ENCODE assay signal across 21 cellular contexts in the genomic region with DNA sequence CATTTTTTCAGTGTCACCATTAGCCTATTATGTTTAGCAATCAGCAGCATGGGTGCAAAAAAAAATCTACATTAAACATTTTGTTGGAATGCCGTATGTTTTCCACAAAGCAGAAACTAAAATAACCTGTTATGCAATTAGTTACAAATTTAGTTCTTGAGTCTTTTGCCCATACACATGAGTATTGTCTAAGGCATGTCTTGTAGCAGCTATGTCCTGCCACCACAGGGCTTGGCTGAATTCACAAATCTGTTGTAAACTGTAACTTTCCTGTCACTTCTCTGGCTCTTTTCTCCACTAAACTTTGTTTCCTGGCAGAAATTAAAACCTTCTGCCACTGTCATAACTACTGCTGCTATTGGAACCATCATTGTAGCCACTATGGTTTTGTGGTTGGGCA.
"Had no signal": no experiment of that assay in that cellular context is flagged by ENCODE, and none has a peak within 500 bp of the region (broad histone marks: within the 10 kb centered on the region; RNA-seq: fewer than 3 reads in every experiment).

No MANE protein-coding gene starts in this region.

- H3K9me3 ChIP-seq: MG63, Peyer's patch, SJSA1 had no signal

- H3K4me3 ChIP-seq: MG63, Peyer's patch, SJSA1 had no signal

- H3K27me3 ChIP-seq: MG63, Peyer's patch, SJSA1 had no signal

- H3K27ac ChIP-seq: Peyer's patch, RWPE1, SJSA1 had no signal

- H3K36me3 ChIP-seq: MG63, Peyer's patch, SJSA1 had no signal

- H3K4me1 ChIP-seq: Peyer's patch, SJSA1 had no signal

- ATAC-seq: activated CD8-positive, alpha-beta T cell treated with anti-CD3 and anti-CD28 coated beads, Interleukin-2, amount 10 ng/mL, durations not matched to agents 7 days and 5 days had no signal

- DNase-seq: activated CD4-positive, alpha-beta T cell treated with anti-CD3 and anti-CD28 coated beads for 48 hours; activated CD4-positive, alpha-beta T cell treated with anti-CD3 and anti-CD28 coated beads, Interleukin-2, amount 50 U/mL, for 4 hours; activated CD4-positive, CD25-positive, alpha-beta regulatory T cell treated with anti-CD3 and anti-CD28 coated beads, Interleukin-2, amount 50 U/mL, for 72 hours; activated CD8-positive, alpha-beta memory T cell treated with anti-CD3 and anti-CD28 coated beads, Interleukin-2, amount 50 U/mL, for 48 hours; activated CD8-positive, alpha-beta T cell treated with anti-CD3 and anti-CD28 coated beads, Interleukin-2, amount 10 ng/mL, durations not matched to agents 7 days and 5 days; activated naive CD4-positive, alpha-beta T cell; activated T-cell treated with anti-CD3 and anti-CD28 coated beads, Interleukin-2, amount 50 U/mL, for 1 hour; amniotic stem cell; MG63; NCI-H1105; NCI-H1436; NCI-H1694 treated with DMSO at 0.1 percent for 48 hours; NCI-H2029 treated with DMSO at 0.1 percent for 48 hours; NCI-H345; NCI-H510A; NCI-H69; NK-92 treated with Interleukin-12 subunit alpha and Interleukin-12 subunit beta, amount 100 ng/mL, for 24 hours; Peyer's patch; SHP77 had no signal
